ENCODE assay signal across 11 cellular contexts in genomic region chr20:48739395-48740268, GRCh38.
DNase-seq lines count a peak whose midpoint lies in the region; ATAC-seq and TF ChIP-seq lines count a peak whose summit lies in the region.
"Had no signal": no experiment of that assay in that cellular context is flagged by ENCODE, and none has a peak within 500 bp of the region (broad histone marks: within the 10 kb centered on the region; RNA-seq: fewer than 3 reads in every experiment).

No MANE protein-coding gene starts in this region.

- TF ChIP-seq EP300 in transverse colon (IDR thresholded peaks at IDR 0.05; ENCODE audit: low read depth): no peak

- in situ Hi-C loops in GM13976 (cut with MboI; ENCODE audit: low sequenced_read_pairs, unreplicated experiment) (no loop called here), transverse colon (cut with MboI; ENCODE audit: low pct_ligation_motif_present in 1 of 4, low pct_unique_long_range_greater_than_20kb in 1 of 4, low sequenced_read_pairs in 3 of 4) (no loop called here)

- no peak for TF ChIP-seq POLR2A in transverse colon (IDR thresholded peaks at IDR 0.05)

- H3K27ac ChIP-seq in effector memory CD4-positive, alpha-beta T cell (ENCODE audit: insufficient read depth, low read length, poor library complexity, severe bottlenecking): peak overlapping the region; percentile 50
- peak overlapping the region in 1 of 4 donors; percentile 7 for H3K27ac ChIP-seq in transverse colon

- ATAC-seq in stimulated activated naive B cell treated with anti-CD40 and anti-IgM and Interleukin-4, amounts not matched to agents 10 μg/mL and 1 μg/mL and 100 μg/mL, for 72 hours (replicated peaks): peak; percentile 48 to 51

- CTCF ChIA-PET in activated CD4-positive, alpha-beta memory T cell treated with anti-CD3 and anti-CD28 coated beads for 36 hours (lab: Charles Lee): interaction anchor here (0.9 to 3.5 kb wide), 10 partner anchors 12 to 166 kb away, joined by 3 to 10 read pairs (median 5); no protein-coding TSS in a partner anchor

- 63 to 70% methylated on average over 5 to 8 of the region's 8 CpGs for WGBS in transverse colon (ENCODE audit: low coverage in 1 of 2), 2 donors

- H3K27me3 Mint-ChIP-seq in activated CD4-positive, alpha-beta memory T cell treated with anti-CD3 and anti-CD28 coated beads for 36 hours: no peaks in the 10 kb centered on the region
- H3K27me3 Mint-ChIP-seq in stimulated activated naive B cell treated with anti-CD40 and anti-IgM and Interleukin-4, amounts not matched to agents 10 μg/mL and 1 μg/mL and 100 μg/mL, for 72 hours: no peaks in the 10 kb centered on the region

- peak overlapping the region; percentile 38 for H3K4me3 Mint-ChIP-seq in activated CD4-positive, alpha-beta memory T cell treated with anti-CD3 and anti-CD28 coated beads for 36 hours
- H3K4me3 Mint-ChIP-seq in stimulated activated naive B cell treated with anti-CD40 and anti-IgM and Interleukin-4, amounts not matched to agents 10 μg/mL and 1 μg/mL and 100 μg/mL, for 72 hours: peak overlapping the region in 1 of 2 donors; percentile 50

- TF ChIP-seq CTCF in GM13976 (IDR thresholded peaks at IDR 0.05; ENCODE audit: borderline replicate concordance, control extremely low read depth, extremely low read depth, insufficient read depth, missing control alignments) (no peak), transverse colon (IDR thresholded peaks at IDR 0.05) (no peak)

- H3K4me3 ChIP-seq in effector memory CD4-positive, alpha-beta T cell (ENCODE audit: insufficient read depth, low read depth, low read length, poor library complexity, severe bottlenecking): no peak overlapping the region
- H3K4me3 ChIP-seq in transverse colon: no peak overlapping the region

- H3K4me1 Mint-ChIP-seq in activated CD4-positive, alpha-beta memory T cell treated with anti-CD3 and anti-CD28 coated beads for 36 hours (ENCODE audit: low read depth): peaks cover 56% of the 10 kb centered on the region
- H3K4me1 Mint-ChIP-seq in stimulated activated naive B cell treated with anti-CD40 and anti-IgM and Interleukin-4, amounts not matched to agents 10 μg/mL and 1 μg/mL and 100 μg/mL, for 72 hours: peaks cover 48 to 61% of the 10 kb centered on the region in 2 donors

- POLR2A ChIA-PET in activated CD4-positive, alpha-beta memory T cell treated with anti-CD3 and anti-CD28 coated beads for 36 hours (lab: Charles Lee): interaction anchor here (0.5 to 5.6 kb wide), 13 partner anchors 12 to 87 kb away, joined by 3 to 44 read pairs (median 7); partner anchors contain the start of gene PREX1

- DNase-seq in activated gamma-delta T cell treated with Interleukin-2 at 50 U/mL for 16 hours (peak; percentile 46), activated gamma-delta T cell (lab: John Stamatoyannopoulos, UW) (no peak), GM13976 (ENCODE audit: low spot score) (no peak), transverse colon (no peak)
- peak; percentile 78 for DNase-seq in activated CD4-positive, alpha-beta memory T cell treated with anti-CD3 and anti-CD28 coated beads for 36 hours
- DNase-seq in effector memory CD4-positive, alpha-beta T cell: peak in 1 of 3 donors; percentile 20
- DNase-seq in stimulated activated naive B cell treated with anti-CD40 and anti-IgM and Interleukin-4, amounts not matched to agents 10 μg/mL and 1 μg/mL and 100 μg/mL, for 72 hours: no peak
- no peak for DNase-seq in effector CD8-positive, alpha-beta T cell (lab: John Stamatoyannopoulos, UW)
- DNase-seq: left ventricle myocardium superior, NCI-H1436 treated with DMSO at 0.1 percent for 48 hours, T-helper 9 cell had no signal

- H3K9me3 Mint-ChIP-seq in activated CD4-positive, alpha-beta memory T cell treated with anti-CD3 and anti-CD28 coated beads for 36 hours: no peaks in the 10 kb centered on the region
- H3K9me3 Mint-ChIP-seq in stimulated activated naive B cell treated with anti-CD40 and anti-IgM and Interleukin-4, amounts not matched to agents 10 μg/mL and 1 μg/mL and 100 μg/mL, for 72 hours: no peaks in the 10 kb centered on the region

- peaks cover 31% of the 10 kb centered on the region for H3K4me1 ChIP-seq in effector memory CD4-positive, alpha-beta T cell (ENCODE audit: control insufficient read depth, insufficient read depth, low read length, poor library complexity, severe bottlenecking)
- peaks cover 4 to 17% (median 9%) of the 10 kb centered on the region in 4 donors for H3K4me1 ChIP-seq in transverse colon

- intact Hi-C loops in activated CD4-positive, alpha-beta memory T cell treated with anti-CD3 and anti-CD28 coated beads for 36 hours (cut with micrococcal nuclease): loop anchor here (1.0 kb wide), 6 partner anchors 10 to 49 kb away; no protein-coding TSS in a partner anchor
- intact Hi-C loops in transverse colon (cut with DNase I; ENCODE audit: low total_unique reads): no loop called here

- peaks cover 41% of the 10 kb centered on the region for H3K36me3 Mint-ChIP-seq in activated CD4-positive, alpha-beta memory T cell treated with anti-CD3 and anti-CD28 coated beads for 36 hours
- peaks cover 36 to 63% of the 10 kb centered on the region in 2 donors for H3K36me3 Mint-ChIP-seq in stimulated activated naive B cell treated with anti-CD40 and anti-IgM and Interleukin-4, amounts not matched to agents 10 μg/mL and 1 μg/mL and 100 μg/mL, for 72 hours

- H3K27me3 ChIP-seq in effector memory CD4-positive, alpha-beta T cell (replicated peaks; ENCODE audit: control insufficient read depth, insufficient read depth, low read length, poor library complexity, severe bottlenecking): no peaks in the 10 kb centered on the region
- H3K27me3 ChIP-seq in transverse colon: no peaks in the 10 kb centered on the region

- H3K27ac Mint-ChIP-seq in activated CD4-positive, alpha-beta memory T cell treated with anti-CD3 and anti-CD28 coated beads for 36 hours: peak overlapping the region; percentile 92
- H3K27ac Mint-ChIP-seq in stimulated activated naive B cell treated with anti-CD40 and anti-IgM and Interleukin-4, amounts not matched to agents 10 μg/mL and 1 μg/mL and 100 μg/mL, for 72 hours: peak overlapping the region; percentile 89

- H3K9me3 ChIP-seq in effector memory CD4-positive, alpha-beta T cell (ENCODE audit: control insufficient read depth, low read length): no peaks in the 10 kb centered on the region
- H3K9me3 ChIP-seq in transverse colon: no peaks in the 10 kb centered on the region

- peaks cover 48% of the 10 kb centered on the region for H3K36me3 ChIP-seq in effector memory CD4-positive, alpha-beta T cell (ENCODE audit: control insufficient read depth, insufficient read depth, low read length)
- no peaks in the 10 kb centered on the region for H3K36me3 ChIP-seq in transverse colon

Comparison
In these comparisons a context has a peak if more than half of its experiments do, and no peak if none do; other contexts are left out.
1. DNase-seq: peak in activated gamma-delta T cell treated with Interleukin-2 at 50 U/mL for 16 hours (single experiment) and activated CD4-positive, alpha-beta memory T cell treated with anti-CD3 and anti-CD28 coated beads for 36 hours (single experiment); none in activated gamma-delta T cell (single experiment), stimulated activated naive B cell treated with anti-CD40 and anti-IgM and Interleukin-4, amounts not matched to agents 10 μg/mL and 1 μg/mL and 100 μg/mL, for 72 hours (single experiment), GM13976 (single experiment), effector CD8-positive, alpha-beta T cell (single experiment) and transverse colon (single experiment).